ENCODE assay signal across 12 cellular contexts in genomic region chr13:40271511-40271910, GRCh38.
DNase-seq lines count a peak whose midpoint lies in the region; ATAC-seq, FAIRE-seq and TF ChIP-seq lines count a peak whose summit lies in the region.
"Had no signal": no experiment of that assay in that cellular context is flagged by ENCODE, and none has a peak within 500 bp of the region (broad histone marks: within the 10 kb centered on the region; RNA-seq: fewer than 3 reads in every experiment).

No MANE protein-coding gene starts in this region.

- no peaks in the 10 kb centered on the region for H3K9me3 Mint-ChIP-seq in effector memory CD8-positive, alpha-beta T cell

- H3K4me1 Mint-ChIP-seq in effector memory CD8-positive, alpha-beta T cell (ENCODE audit: low read depth in 2 of 2): peaks cover 13 to 16% of the 10 kb centered on the region in 2 donors

- peaks cover 0 to 12% of the 10 kb centered on the region in 2 donors for H3K27me3 Mint-ChIP-seq in effector memory CD8-positive, alpha-beta T cell

- no peak overlapping the region for H3K27ac ChIP-seq in neuronal stem cell (replicated peaks; ENCODE audit: low read length)
- H3K27ac ChIP-seq: KMS-11 had no signal

- H3K4me3 ChIP-seq in neuronal stem cell (ENCODE audit: low read length in 2 of 2): no peak overlapping the region

- no peak overlapping the region for H3K9ac ChIP-seq in neuronal stem cell (ENCODE audit: low read depth, low read length, poor library complexity)
- H3K9ac ChIP-seq: KMS-11 had no signal

- H3K27ac Mint-ChIP-seq in effector memory CD8-positive, alpha-beta T cell: peak overlapping the region; percentile 36 to 81

- H4K91ac ChIP-seq in neuronal stem cell (ENCODE audit: low read depth, low read length, poor library complexity): no peak overlapping the region

- H2BK120ac ChIP-seq in neuronal stem cell (ENCODE audit: low read depth, low read length): no peak overlapping the region

- no CpG with 5 or more reads among the region's 8 CpGs for WGBS in neuronal stem cell (ENCODE audit: extremely low coverage in 2 of 2, insufficient read length in 2 of 2, insufficient replicate concordance in 1 of 2), 2 donors

- peak overlapping the region; percentile 72 for H2BK15ac ChIP-seq in neuronal stem cell (ENCODE audit: low read length)

- no peaks in the 10 kb centered on the region for H3K79me1 ChIP-seq in neuronal stem cell (ENCODE audit: low read depth, low read length)

- intact Hi-C loops in Right ventricle myocardium inferior (cut with DNase I) (no loop called here), cardiac septum (cut with DNase I) (loop anchor here (5.0 kb wide), 1 partner anchor 201 kb away; no protein-coding TSS in a partner anchor)

- no peaks in the 10 kb centered on the region for H3K36me3 Mint-ChIP-seq in effector memory CD8-positive, alpha-beta T cell (ENCODE audit: insufficient read depth)

- DNase-seq in Right ventricle myocardium inferior (ENCODE audit: missing footprints): peak; percentile 60
- DNase-seq in cardiac septum (ENCODE audit: low spot score): no peak
- DNase-seq in effector memory CD8-positive, alpha-beta T cell: no peak
- DNase-seq in neuronal stem cell (ENCODE audit: low spot score): no peak
- no peak for DNase-seq in GM12891 (ENCODE audit: insufficient read length, low spot score)
- DNase-seq in occipital lobe (lab: John Stamatoyannopoulos, UW): no peak
- DNase-seq: activated effector memory CD4-positive, alpha-beta T cell treated with anti-CD3 and anti-CD28 coated beads, Interleukin-2, amount 50 U/mL, for 16 hours; stimulated activated CD4-positive, alpha-beta T cell treated with anti-CD3 and anti-CD28 coated beads, Interleukin-2, amount 100 ng/mL, for 24 hours had no signal

- H2AFZ ChIP-seq in neuronal stem cell (ENCODE audit: low read length): no peak overlapping the region

- H2BK12ac ChIP-seq in neuronal stem cell (ENCODE audit: low read length): no peak overlapping the region

- no peak overlapping the region for H2AK5ac ChIP-seq in neuronal stem cell (ENCODE audit: low read depth, low read length)

- H3K4me1 ChIP-seq in neuronal stem cell (ENCODE audit: control insufficient read depth in 2 of 2, insufficient read depth in 1 of 2, low read depth in 1 of 2, low read length in 2 of 2): peaks cover 0 to 6% of the 10 kb centered on the region in 2 donors

- H3K18ac ChIP-seq in neuronal stem cell (ENCODE audit: low read length): no peak overlapping the region

- H3K23ac ChIP-seq in neuronal stem cell (ENCODE audit: low read depth, low read length, poor library complexity): no peak overlapping the region

- no peak overlapping the region for H3K4me2 ChIP-seq in neuronal stem cell (ENCODE audit: insufficient read depth, low read length, poor library complexity, severe bottlenecking)
- H3K4me2 ChIP-seq: KMS-11 had no signal

- FAIRE-seq in GM12891 (lab: Jason Lieb, UNC): no peak
- FAIRE-seq: urothelium cell line had no signal

- H2BK5ac ChIP-seq in neuronal stem cell (ENCODE audit: low read length): no peak overlapping the region

- peak overlapping the region; percentile 29 for H4K8ac ChIP-seq in neuronal stem cell (ENCODE audit: low read depth, low read length)

- H3K4ac ChIP-seq in neuronal stem cell (ENCODE audit: low read length): no peak overlapping the region

- no peaks in the 10 kb centered on the region for H3K36me3 ChIP-seq in neuronal stem cell (replicated peaks in 1 of 2; ENCODE audit: control insufficient read depth in 2 of 2, insufficient read depth in 2 of 2, low read length in 2 of 2)

- no peaks in the 10 kb centered on the region for H3K27me3 ChIP-seq in neuronal stem cell (ENCODE audit: control insufficient read depth in 3 of 3, insufficient read depth in 3 of 3, low read depth in 1 of 3, low read length in 3 of 3)

- H3K14ac ChIP-seq in neuronal stem cell (ENCODE audit: low read length): no peak overlapping the region

- peaks cover 0 to 3% of the 10 kb centered on the region in 2 donors for H3K9me3 ChIP-seq in neuronal stem cell (replicated peaks in 1 of 2; ENCODE audit: control insufficient read depth in 2 of 2, insufficient read depth in 1 of 2, low read depth in 1 of 2, low read length in 2 of 2)

- ATAC-seq in Right ventricle myocardium inferior (peak; percentile 55), HG02870 (IDR thresholded peaks at IDR 0.05; ENCODE audit: unreplicated experiment) (no peak), HG02798 (IDR thresholded peaks at IDR 0.05; ENCODE audit: poor library complexity, unreplicated experiment) (no peak)
- ATAC-seq in effector memory CD8-positive, alpha-beta T cell (replicated peaks): no peak

- TF ChIP-seq POLR2A in GM12891 (IDR thresholded peaks at IDR 0.05; ENCODE audit: low read depth, low read length): no peak

- H3K4me3 Mint-ChIP-seq in effector memory CD8-positive, alpha-beta T cell: no peak overlapping the region

TF ChIP-seq in GM12891, 5 proteins besides CTCF, POLR2A, EP300 and RAD21:
- TF ChIP-seq POLR2AphosphoS5 (IDR thresholded peaks at IDR 0.05; ENCODE audit: low read depth, low read length): no peak
- no peak for TF ChIP-seq SPI1 (IDR thresholded peaks at IDR 0.05; ENCODE audit: low read depth, low read length)
- TF ChIP-seq TAF1 (IDR thresholded peaks at IDR 0.05; ENCODE audit: low read depth, low read length): no peak
- TF ChIP-seq POU2F2 (IDR thresholded peaks at IDR 0.05; ENCODE audit: low read depth, low read length): no peak
- TF ChIP-seq PAX5 (IDR thresholded peaks at IDR 0.05; ENCODE audit: insufficient read depth, low read length, severe bottlenecking): no peak
